In genomic region chr2:135916232-135916631, GRCh38 we compare ENCODE assay signal across 8 cellular contexts. TPM values are rescaled to one million over a fixed set of nuclear protein-coding genes. Genes with fewer than 3 reads are reported as not detected.
DNase-seq lines count a peak whose midpoint lies in the region; ATAC-seq and TF ChIP-seq lines count a peak whose summit lies in the region.

No MANE protein-coding gene starts in this region.

- H3K4me1 ChIP-seq in endodermal cell (ENCODE audit: control insufficient read depth, insufficient read depth, low read length) = no peaks in the 10 kb centered on the region
- no peaks in the 10 kb centered on the region for H3K4me1 ChIP-seq in osteoblast (ENCODE audit: insufficient read depth, low read length)
- no peaks in the 10 kb centered on the region for H3K4me1 ChIP-seq in esophagus squamous epithelium

- H3K9me3 ChIP-seq in endodermal cell (ENCODE audit: control insufficient read depth, low read length) (no peaks in the 10 kb centered on the region), osteoblast (ENCODE audit: low read depth, low read length) (no peaks in the 10 kb centered on the region), esophagus squamous epithelium (no peaks in the 10 kb centered on the region)

- H3K27ac Mint-ChIP-seq in CD14-positive monocyte (no peak overlapping the region), endodermal cell (no peak overlapping the region)

- H3K27me3 ChIP-seq in endodermal cell (ENCODE audit: control insufficient read depth, insufficient read depth, low read length, poor library complexity, severe bottlenecking) (no peaks in the 10 kb centered on the region), osteoblast (ENCODE audit: insufficient read depth, low read length) (no peaks in the 10 kb centered on the region), esophagus squamous epithelium (no peaks in the 10 kb centered on the region)

- H3K4me2 ChIP-seq in osteoblast (ENCODE audit: insufficient read depth, low read length) = no peak overlapping the region

- no peak overlapping the region for H2AFZ ChIP-seq in osteoblast (ENCODE audit: low read length)

- no peak for TF ChIP-seq POLR2A in esophagus squamous epithelium (IDR thresholded peaks at IDR 0.05)

- H3K27me3 Mint-ChIP-seq in CD14-positive monocyte (ENCODE audit: low read depth in 3 of 3) (no peaks in the 10 kb centered on the region), endodermal cell (ENCODE audit: insufficient read depth) (no peaks in the 10 kb centered on the region)

- DNase-seq in CD14-positive monocyte (ENCODE audit: low spot score) (no peak), HCEC 1CT (peak; percentile 26), OCI-M1 (lab: John Stamatoyannopoulos, UW) (peak; percentile 67), endodermal cell (no peak), osteoblast (ENCODE audit: insufficient read length, low spot score, missing footprints) (no peak), esophagus squamous epithelium (lab: John Stamatoyannopoulos, UW) (no peak), GF-D8 (lab: John Stamatoyannopoulos, UW) (no peak)

- no peaks in the 10 kb centered on the region for H4K20me1 ChIP-seq in osteoblast (ENCODE audit: insufficient read depth, low read length)

- intact Hi-C loops in CD14-positive monocyte (cut with micrococcal nuclease) = loop anchor here (5.0 to 10.0 kb wide), 4 partner anchors 199 to 1919 kb away; partner anchors contain the start of gene CXCR4 (in 1 of the 2)
- intact Hi-C loops in esophagus squamous epithelium (cut with DNase I) = no loop called here

- no peak for ATAC-seq in GM19395 (IDR thresholded peaks at IDR 0.05; ENCODE audit: unreplicated experiment)

- H3K9me3 Mint-ChIP-seq in CD14-positive monocyte (no peaks in the 10 kb centered on the region), endodermal cell (no peaks in the 10 kb centered on the region)

- H3K4me1 Mint-ChIP-seq in CD14-positive monocyte (peaks cover 5% of the 10 kb centered on the region), endodermal cell (no peaks in the 10 kb centered on the region)

- H3K79me2 ChIP-seq in osteoblast (ENCODE audit: insufficient read depth, low read length) = no peaks in the 10 kb centered on the region

- H3K36me3 ChIP-seq in endodermal cell (ENCODE audit: control insufficient read depth, insufficient read depth, low read length) = peaks cover 41% of the 10 kb centered on the region
- H3K36me3 ChIP-seq in osteoblast (ENCODE audit: insufficient read depth, low read length) = peaks cover 12% of the 10 kb centered on the region
- H3K36me3 ChIP-seq in esophagus squamous epithelium = peaks cover 0 to 74% (median 0%) of the 10 kb centered on the region in 3 donors

- TF ChIP-seq CTCF in CD14-positive monocyte (IDR thresholded peaks at IDR 0.05) (peak; percentile 76), endodermal cell (conservative IDR thresholded peaks at IDR 0.05) (peak; percentile 76), osteoblast (IDR thresholded peaks at IDR 0.05; ENCODE audit: extremely low read depth, low read depth, low read length) (peak; percentile 55), esophagus squamous epithelium (IDR thresholded peaks at IDR 0.05) (peak in 3 of 6 experiments; percentile 31 to 58 (median 44))

- H3K4me3 Mint-ChIP-seq in CD14-positive monocyte (no peak overlapping the region), endodermal cell (no peak overlapping the region)

- no peak overlapping the region for H3K9ac ChIP-seq in endodermal cell (ENCODE audit: extremely low read depth, low read length, poor library complexity, severe bottlenecking)

- peaks cover 24 to 29% of the 10 kb centered on the region in 2 donors for H3K36me3 Mint-ChIP-seq in CD14-positive monocyte
- H3K36me3 Mint-ChIP-seq in endodermal cell (ENCODE audit: low read depth) = peaks cover 17% of the 10 kb centered on the region

- 83 to 100% methylated on average over 2 of the region's 3 CpGs for WGBS in endodermal cell (ENCODE audit: insufficient coverage in 1 of 2, insufficient read length in 1 of 2), 2 experiments
- 43 to 49% methylated on average over 3 of the region's 3 CpGs for WGBS in esophagus squamous epithelium, 2 donors

- no peak overlapping the region for H3K4me3 ChIP-seq in endodermal cell (ENCODE audit: low read length)
- H3K4me3 ChIP-seq in osteoblast (ENCODE audit: insufficient read depth, low read length) = no peak overlapping the region
- no peak overlapping the region for H3K4me3 ChIP-seq in esophagus squamous epithelium

- H3K27ac ChIP-seq in endodermal cell (ENCODE audit: low read depth, low read length) = no peak overlapping the region
- H3K27ac ChIP-seq in osteoblast (ENCODE audit: low read depth, low read length) = no peak overlapping the region
- no peak overlapping the region for H3K27ac ChIP-seq in esophagus squamous epithelium

RNA-seq across cellular contexts. Expression of gene MCM6, which starts 40.0 kb away (rescaled TPM):
- polyA plus RNA-seq in CD14-positive monocyte = 1 to 10 TPM; 1.7 to 2.2 TPM
- 100 to 1,000 TPM; 140 to 141 TPM for total RNA-seq in endodermal cell
- polyA plus RNA-seq in endodermal cell (2013, experiment 1 of 2) = 90.8 TPM
- polyA plus RNA-seq in endodermal cell (2013, experiment 2 of 2) = 85.7 TPM
- total RNA-seq in osteoblast = 14.5 and 15.6 TPM in 2 replicates
- 10 to 100 TPM in 3 of 4 donors, 1 to 10 TPM in 1; 9.0 to 25.5 (median 16.6) TPM for total RNA-seq in esophagus squamous epithelium

Comparison
In these comparisons a context has a peak if more than half of its experiments do, and no peak if none do; other contexts are left out.
1. DNase-seq: peak in HCEC 1CT (single experiment) and OCI-M1 (single experiment); none in CD14-positive monocyte (single experiment), endodermal cell (single experiment), osteoblast (single experiment), esophagus squamous epithelium (single experiment) and GF-D8 (single experiment).